18 cellular contexts compared by ENCODE assay signal in the genomic region with DNA sequence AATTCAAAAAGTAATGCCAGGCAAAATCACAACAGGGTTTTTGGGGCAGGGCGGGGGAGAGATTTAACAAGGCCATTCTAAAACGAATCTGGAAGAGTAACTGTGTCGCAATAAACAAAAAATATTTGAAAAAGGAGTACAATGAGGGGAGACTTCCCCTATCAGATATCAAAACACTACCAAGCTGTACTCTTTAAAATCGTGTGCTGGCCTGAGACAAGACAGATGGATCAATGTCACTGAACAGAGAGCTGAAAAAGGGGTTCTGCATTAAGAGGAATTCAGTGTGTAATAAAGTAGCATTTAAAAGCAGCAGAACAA. TPM values are rescaled to one million over a fixed set of nuclear protein-coding genes. Genes with fewer than 3 reads are reported as not detected.
DNase-seq lines count a peak whose midpoint lies in the region; ATAC-seq, FAIRE-seq and TF ChIP-seq lines count a peak whose summit lies in the region.
"Had no signal": no experiment of that assay in that cellular context is flagged by ENCODE, and none has a peak within 500 bp of the region (broad histone marks: within the 10 kb centered on the region; RNA-seq: fewer than 3 reads in every experiment).

No MANE protein-coding gene starts in this region.

- no peak overlapping the region for H3K9ac ChIP-seq in astrocyte (ENCODE audit: low read length)

- H3K9me3 Mint-ChIP-seq in astrocyte (ENCODE audit: unreplicated experiment) (peaks cover 2% of the 10 kb centered on the region), nephron progenitor cell (peaks cover 3% of the 10 kb centered on the region)

- H3K4me3 ChIP-seq in astrocyte (ENCODE audit: insufficient read depth, low read depth, low read length): no peak overlapping the region
- H3K4me3 ChIP-seq: GM12878, HAP-1 had no signal

- H3K27ac Mint-ChIP-seq in astrocyte (ENCODE audit: unreplicated experiment): peak overlapping the region; percentile 0
- H3K27ac Mint-ChIP-seq in nephron progenitor cell: peak overlapping the region; percentile 36

- peak overlapping the region; percentile 22 for H3K4me3 Mint-ChIP-seq in astrocyte (ENCODE audit: unreplicated experiment)
- H3K4me3 Mint-ChIP-seq in nephron progenitor cell: peak overlapping the region; percentile 66

- H3K4me1 ChIP-seq in astrocyte (ENCODE audit: insufficient read depth, low read length): no peaks in the 10 kb centered on the region

- H3K79me2 ChIP-seq in astrocyte (ENCODE audit: insufficient read depth, low read length): no peaks in the 10 kb centered on the region

- no peak for TF ChIP-seq CTCF in astrocyte (IDR thresholded peaks at IDR 0.05; ENCODE audit: insufficient read depth, low read depth, low read length)
- TF ChIP-seq CTCF in nephron progenitor cell (IDR thresholded peaks at IDR 0.05): no peak

- peaks cover 19% of the 10 kb centered on the region for H3K27me3 ChIP-seq in astrocyte (ENCODE audit: insufficient read depth, low read length)

- ATAC-seq in HG02571 (IDR thresholded peaks at IDR 0.05; ENCODE audit: unreplicated experiment): no peak
- ATAC-seq: GM12878 had no signal

- H3K27me3 Mint-ChIP-seq in astrocyte (ENCODE audit: low read depth, unreplicated experiment): peaks cover 8% of the 10 kb centered on the region
- peaks cover 34% of the 10 kb centered on the region for H3K27me3 Mint-ChIP-seq in nephron progenitor cell (ENCODE audit: low read depth, poor library complexity)

- H3K36me3 ChIP-seq in astrocyte (ENCODE audit: insufficient read depth, low read length): no peaks in the 10 kb centered on the region
- H3K36me3 ChIP-seq: HAP-1 had no signal

- no peak overlapping the region for H2AFZ ChIP-seq in astrocyte (ENCODE audit: low read depth, low read length)

- no peaks in the 10 kb centered on the region for H3K9me3 ChIP-seq in astrocyte (ENCODE audit: insufficient read depth, low read depth, low read length)
- H3K9me3 ChIP-seq: HAP-1 had no signal

- no peak overlapping the region for H3K27ac ChIP-seq in astrocyte (ENCODE audit: low read depth, low read length)

- peak; percentile 25 to 66 for DNase-seq in NOMO-1 (lab: John Stamatoyannopoulos, UW; ENCODE audit: unreplicated experiment in 2 of 2)
- no peak for DNase-seq in NOMO-1 treated with dmso at 0.1 percent for 144 hours (lab: John Stamatoyannopoulos, UW; ENCODE audit: unreplicated experiment)
- DNase-seq in NOMO-1 treated with DMSO at 0.1 percent for 48 hours (lab: John Stamatoyannopoulos, UW; ENCODE audit: unreplicated experiment): peak; percentile 66
- no peak for DNase-seq in astrocyte (ENCODE audit: low read depth)
- DNase-seq in nephron progenitor cell: no peak
- no peak for DNase-seq in activated effector memory CD4-positive, alpha-beta T cell treated with anti-CD3 and anti-CD28 coated beads, Interleukin-2, amount 50 U/mL, for 16 hours
- DNase-seq in DMS79 treated with DMSO at 0.1 percent for 48 hours (lab: John Stamatoyannopoulos, UW): no peak
- DNase-seq: 8988T, C1 segment of cervical spinal cord, COR-L47, DMS153, MM.1S, NCI-H1436, NCI-H2081 had no signal

- no peaks in the 10 kb centered on the region for H4K20me1 ChIP-seq in astrocyte (ENCODE audit: insufficient read depth, low read length)

- H3K4me2 ChIP-seq in astrocyte (ENCODE audit: low read length): no peak overlapping the region

- peaks cover 23% of the 10 kb centered on the region for H3K4me1 Mint-ChIP-seq in astrocyte (ENCODE audit: low read depth, unreplicated experiment)
- H3K4me1 Mint-ChIP-seq in nephron progenitor cell: peaks cover 52% of the 10 kb centered on the region

- no peaks in the 10 kb centered on the region for H3K36me3 Mint-ChIP-seq in astrocyte (ENCODE audit: low read depth, unreplicated experiment)
- no peaks in the 10 kb centered on the region for H3K36me3 Mint-ChIP-seq in nephron progenitor cell (ENCODE audit: low read depth)

- FAIRE-seq in astrocyte (lab: Jason Lieb, UNC): no peak
- FAIRE-seq: GM12878, GM18507 had no signal

RNA-seq across cellular contexts. Expression of gene EPHB3, which starts 59.2 kb away (rescaled TPM):
- total RNA-seq in astrocyte: 17.2 and 27.0 TPM in 2 replicates
- total RNA-seq: GM12878 had no signal

Comparison
In these comparisons a context has a peak if more than half of its experiments do, and no peak if none do; other contexts are left out.
1. DNase-seq: peak in NOMO-1 (2 of 2) and NOMO-1 treated with DMSO at 0.1 percent for 48 hours (single experiment); none in NOMO-1 treated with dmso at 0.1 percent for 144 hours (single experiment), astrocyte (single experiment), nephron progenitor cell (single experiment), activated effector memory CD4-positive, alpha-beta T cell treated with anti-CD3 and anti-CD28 coated beads, Interleukin-2, amount 50 U/mL, for 16 hours (single experiment) and DMS79 treated with DMSO at 0.1 percent for 48 hours (single experiment).